Comparison of ENCODE assay signal across 1 cellular context in genomic region chr16:10939649-10940206, GRCh38.
TF ChIP-seq lines count a peak whose summit lies in the region.

No MANE protein-coding gene starts in this region.

TF ChIP-seq in IMR-90, 13 proteins besides CTCF, POLR2A, EP300 and RAD21:
- TF ChIP-seq RCOR1 (IDR thresholded peaks at IDR 0.05; ENCODE audit: insufficient replicate concordance, low read length) = no peak
- TF ChIP-seq MAZ (IDR thresholded peaks at IDR 0.05; ENCODE audit: borderline replicate concordance, low read depth, low read length) = no peak
- TF ChIP-seq CEBPB (IDR thresholded peaks at IDR 0.05; ENCODE audit: low read depth, low read length) = no peak
- no peak for TF ChIP-seq SMC3 (IDR thresholded peaks at IDR 0.05; ENCODE audit: low read depth, low read length)
- no peak for TF ChIP-seq FOS (IDR thresholded peaks at IDR 0.05; ENCODE audit: low read depth, low read length)
- no peak for TF ChIP-seq ELK1 (IDR thresholded peaks at IDR 0.05; ENCODE audit: borderline replicate concordance, low read depth, low read length)
- TF ChIP-seq MXI1 (IDR thresholded peaks at IDR 0.05; ENCODE audit: borderline replicate concordance, low read depth, low read length) = no peak
